10 cellular contexts compared by ENCODE assay signal in the genomic region with DNA sequence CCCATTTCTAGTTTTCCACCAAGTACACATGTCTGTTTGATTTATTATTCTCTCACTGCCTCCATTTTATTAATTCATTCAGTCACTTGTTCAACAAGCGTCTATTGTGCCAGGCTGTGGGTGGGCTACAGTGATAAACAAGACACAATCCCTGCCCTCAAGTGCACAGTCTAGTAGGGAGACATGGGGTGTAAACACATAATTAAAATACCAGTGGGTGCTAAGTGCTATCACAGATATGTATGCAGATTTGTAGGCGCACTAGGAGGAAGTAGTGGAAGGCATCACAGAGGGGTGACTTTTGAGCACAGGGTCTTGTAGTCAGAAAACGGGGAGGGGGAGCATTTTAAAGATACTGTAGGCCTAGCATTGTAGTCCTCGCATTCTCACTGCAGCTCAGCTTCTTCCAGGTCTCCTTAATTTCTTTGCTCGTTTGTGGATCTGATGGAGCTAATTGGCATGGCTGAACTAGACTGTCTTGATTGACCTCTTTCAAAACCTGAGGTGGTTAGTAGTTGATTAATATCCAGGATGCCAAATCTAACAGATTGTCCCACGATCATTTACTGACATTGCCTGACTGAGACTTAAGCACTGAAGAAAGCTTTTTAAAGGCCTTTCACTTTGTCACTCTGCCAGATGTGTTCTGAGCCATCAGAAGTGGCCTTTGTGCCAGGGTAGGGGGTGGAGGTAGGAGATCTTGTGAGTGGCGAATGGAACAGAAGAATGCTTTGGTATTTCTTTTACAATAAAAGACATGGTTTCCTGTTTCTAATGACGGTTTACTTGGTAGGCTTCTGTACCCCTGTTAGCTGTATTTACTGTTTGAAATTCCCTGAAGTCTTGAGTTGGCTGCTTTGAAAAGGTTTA.
A peak's percentile ranks its signal among the peaks of the same experiment; 100 is the strongest.
DNase-seq lines count a peak whose midpoint lies in the region; ATAC-seq and TF ChIP-seq lines count a peak whose summit lies in the region.
"Had no signal": no experiment of that assay in that cellular context is flagged by ENCODE, and none has a peak within 500 bp of the region (broad histone marks: within the 10 kb centered on the region; RNA-seq: fewer than 3 reads in every experiment).

No MANE protein-coding gene starts in this region.

- DNase-seq in COLO829 (ENCODE audit: low spot score), result peak; percentile 37
- peak; percentile 17 for DNase-seq in NCI-H2029 (lab: John Stamatoyannopoulos, UW)
- no peak for DNase-seq in amniotic stem cell (lab: John Stamatoyannopoulos, UW)
- DNase-seq: heart right ventricle had no signal

- no peak for TF ChIP-seq CTCF in nephron (IDR thresholded peaks at IDR 0.05; ENCODE audit: unreplicated experiment in 3 of 3)

- peaks cover 3% of the 10 kb centered on the region for H3K36me3 Mint-ChIP-seq in nephron (ENCODE audit: low read depth)

- H3K27ac ChIP-seq in cingulate gyrus (ENCODE audit: low read depth, low read length), result peak overlapping the region; percentile 74
- H3K27ac ChIP-seq: thoracic aorta had no signal

- H3K4me1 Mint-ChIP-seq in nephron, result peaks cover 55% of the 10 kb centered on the region

- H3K27me3 Mint-ChIP-seq in nephron (ENCODE audit: low read depth), result no peaks in the 10 kb centered on the region

- peak overlapping the region; percentile 0 to 62 (median 33) for H3K27ac Mint-ChIP-seq in nephron

- ATAC-seq in GM21528 (IDR thresholded peaks at IDR 0.05; ENCODE audit: low FRiP score, unreplicated experiment), result no peak
- no peak for ATAC-seq in HG03521 (IDR thresholded peaks at IDR 0.05; ENCODE audit: unreplicated experiment)
- ATAC-seq in activated CD4-positive, CD25-positive, alpha-beta regulatory T cell treated with anti-CD3 and anti-CD28 coated beads, Interleukin-2, amount 50 U/mL, for 24 hours, result no peak

- no peak overlapping the region for H3K4me3 Mint-ChIP-seq in nephron

- no peaks in the 10 kb centered on the region for H3K9me3 Mint-ChIP-seq in nephron
